ENCODE assay signal across 8 cellular contexts in the genomic region with DNA sequence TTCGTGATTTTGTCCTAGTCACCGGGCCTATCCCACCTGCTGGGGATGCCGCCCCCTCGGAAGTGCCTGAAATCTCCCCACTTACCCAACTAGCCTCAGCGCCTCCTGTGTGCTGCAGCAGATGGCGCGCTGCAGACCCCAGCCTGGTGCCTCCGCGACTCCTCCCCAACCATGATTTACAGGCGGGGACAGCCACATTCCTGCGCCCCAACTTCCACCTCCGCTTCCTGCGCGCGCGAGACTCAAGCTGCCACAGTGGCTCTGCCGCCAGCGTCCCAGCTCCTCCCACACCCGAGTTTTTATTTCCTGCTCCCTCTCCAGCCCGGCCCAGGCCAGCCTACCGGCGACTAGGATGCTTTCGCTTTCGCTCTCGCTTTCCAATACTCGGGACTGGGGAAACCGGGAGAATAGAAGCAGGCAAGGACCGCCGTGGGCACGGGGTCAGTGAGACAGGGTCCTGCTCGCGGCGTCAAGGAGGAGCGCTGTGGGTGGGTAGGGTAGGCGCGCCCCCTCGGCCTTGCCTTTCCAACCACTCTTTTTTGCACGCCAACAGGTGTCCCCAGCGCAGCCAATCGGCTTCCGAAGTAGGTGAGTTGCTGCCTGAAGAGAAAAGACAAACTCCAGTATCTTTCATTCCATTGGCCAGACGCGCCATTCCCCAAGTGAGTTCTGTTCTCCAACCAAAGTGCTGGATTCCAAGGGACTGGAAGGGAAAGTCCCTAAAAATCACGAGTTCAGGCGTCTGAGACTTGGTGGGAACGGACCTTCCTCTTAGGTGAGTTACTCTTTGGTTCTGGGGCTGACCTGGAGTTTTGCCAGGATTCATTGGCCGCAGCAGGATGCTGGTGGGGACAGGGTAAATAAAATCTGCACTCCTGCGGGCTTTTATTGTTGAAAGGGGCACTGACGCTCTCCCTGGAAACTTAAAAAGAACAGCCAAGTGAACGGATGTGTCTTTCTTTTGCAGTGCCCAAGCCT. TPM values are rescaled to one million over a fixed set of nuclear protein-coding genes. Genes with fewer than 3 reads are reported as not detected.
A peak's percentile ranks its signal among the peaks of the same experiment; 100 is the strongest.
DNase-seq lines count a peak whose midpoint lies in the region; ATAC-seq and TF ChIP-seq lines count a peak whose summit lies in the region.

A gene with protein sequence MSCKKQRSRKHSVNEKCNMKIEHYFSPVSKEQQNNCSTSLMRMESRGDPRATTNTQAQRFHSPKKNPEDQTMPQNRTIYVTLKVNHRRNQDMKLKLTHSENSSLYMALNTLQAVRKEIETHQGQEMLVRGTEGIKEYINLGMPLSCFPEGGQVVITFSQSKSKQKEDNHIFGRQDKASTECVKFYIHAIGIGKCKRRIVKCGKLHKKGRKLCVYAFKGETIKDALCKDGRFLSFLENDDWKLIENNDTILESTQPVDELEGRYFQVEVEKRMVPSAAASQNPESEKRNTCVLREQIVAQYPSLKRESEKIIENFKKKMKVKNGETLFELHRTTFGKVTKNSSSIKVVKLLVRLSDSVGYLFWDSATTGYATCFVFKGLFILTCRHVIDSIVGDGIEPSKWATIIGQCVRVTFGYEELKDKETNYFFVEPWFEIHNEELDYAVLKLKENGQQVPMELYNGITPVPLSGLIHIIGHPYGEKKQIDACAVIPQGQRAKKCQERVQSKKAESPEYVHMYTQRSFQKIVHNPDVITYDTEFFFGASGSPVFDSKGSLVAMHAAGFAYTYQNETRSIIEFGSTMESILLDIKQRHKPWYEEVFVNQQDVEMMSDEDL (plus strand): TSS at position 327 of the 978 bp plus-strand sequence. CDS start 6,017 bp downstream, outside the sequence.

- H3K27me3 ChIP-seq in upper lobe of right lung = no peaks in the 10 kb centered on the region

- no peaks in the 10 kb centered on the region for H3K9me3 Mint-ChIP-seq in HFFc6
- H3K9me3 Mint-ChIP-seq in T-helper 1 cell treated with Interleukin-12 subunit alpha and Interleukin-12 subunit beta and Interleukin-4 antibody, amounts not matched to agents 30 μg/mL and 1 μg/mL, for 36 hours = no peaks in the 10 kb centered on the region
- H3K9me3 Mint-ChIP-seq in progenitor cell of endocrine pancreas (ENCODE audit: low read depth) = no peaks in the 10 kb centered on the region

- H3K36me3 Mint-ChIP-seq in HFFc6 (ENCODE audit: low read depth) = peaks cover 14% of the 10 kb centered on the region; the same call in 1 of the 2 replicates
- peaks cover 36% of the 10 kb centered on the region for H3K36me3 Mint-ChIP-seq in T-helper 1 cell treated with Interleukin-12 subunit alpha and Interleukin-12 subunit beta and Interleukin-4 antibody, amounts not matched to agents 30 μg/mL and 1 μg/mL, for 36 hours (ENCODE audit: low read depth)
- H3K36me3 Mint-ChIP-seq in progenitor cell of endocrine pancreas (ENCODE audit: insufficient read depth) = peaks cover 2% of the 10 kb centered on the region

- peak; percentile 53 for TF ChIP-seq CTCF in HFFc6 (IDR thresholded peaks at IDR 0.05)
- peak; percentile 49 for TF ChIP-seq CTCF in progenitor cell of endocrine pancreas (IDR thresholded peaks at IDR 0.05; ENCODE audit: unreplicated experiment)
- TF ChIP-seq CTCF in upper lobe of right lung (IDR thresholded peaks at IDR 0.05) = peak; percentile 30

- peak within 1 kb of the TSS; percentile 97 for H3K4me3 Mint-ChIP-seq in HFFc6
- H3K4me3 Mint-ChIP-seq in T-helper 1 cell treated with Interleukin-12 subunit alpha and Interleukin-12 subunit beta and Interleukin-4 antibody, amounts not matched to agents 30 μg/mL and 1 μg/mL, for 36 hours = peak within 1 kb of the TSS; percentile 97
- peak within 1 kb of the TSS; percentile 88 for H3K4me3 Mint-ChIP-seq in progenitor cell of endocrine pancreas (ENCODE audit: low read depth)

- H3K9me3 ChIP-seq in upper lobe of right lung = no peaks in the 10 kb centered on the region

- H3K4me1 Mint-ChIP-seq in HFFc6 (ENCODE audit: low read depth) = peaks cover 57% of the 10 kb centered on the region
- peaks cover 50% of the 10 kb centered on the region for H3K4me1 Mint-ChIP-seq in T-helper 1 cell treated with Interleukin-12 subunit alpha and Interleukin-12 subunit beta and Interleukin-4 antibody, amounts not matched to agents 30 μg/mL and 1 μg/mL, for 36 hours (ENCODE audit: low read depth)
- peaks cover 40% of the 10 kb centered on the region for H3K4me1 Mint-ChIP-seq in progenitor cell of endocrine pancreas (ENCODE audit: low read depth)

- H3K27me3 Mint-ChIP-seq in HFFc6 (ENCODE audit: insufficient read depth) (no peaks in the 10 kb centered on the region; the same call in 1 of the 2 replicates), progenitor cell of endocrine pancreas (no peaks in the 10 kb centered on the region)
- no peaks in the 10 kb centered on the region for H3K27me3 Mint-ChIP-seq in T-helper 1 cell treated with Interleukin-12 subunit alpha and Interleukin-12 subunit beta and Interleukin-4 antibody, amounts not matched to agents 30 μg/mL and 1 μg/mL, for 36 hours (ENCODE audit: low read depth)

- peaks cover 21% of the 10 kb centered on the region for H3K4me1 ChIP-seq in upper lobe of right lung

- H3K27ac ChIP-seq in upper lobe of right lung = peak within 1 kb of the TSS; percentile 89

- DNase-seq in HFFc6 (peak; percentile 92), NAMALWA (ENCODE audit: low spot score) (peak; percentile 85), amniotic stem cell (lab: John Stamatoyannopoulos, UW) (peak; percentile 78), left ventricle myocardium superior (peak; percentile 91), progenitor cell of endocrine pancreas (ENCODE audit: low spot score, unreplicated experiment) (peak; percentile 67), upper lobe of right lung (peak; percentile 96)

- peak within 1 kb of the TSS; percentile 75 for H3K4me3 ChIP-seq in upper lobe of right lung

- peaks cover 15% of the 10 kb centered on the region for H3K36me3 ChIP-seq in upper lobe of right lung

- TF ChIP-seq POLR2A in GM10847 (IDR thresholded peaks at IDR 0.05; ENCODE audit: extremely low read depth, insufficient read length) = peak; percentile 70

- ATAC-seq in left ventricle myocardium superior (peak; percentile 96), upper lobe of right lung (peak; percentile 95)

- intact Hi-C loops in left ventricle myocardium superior (cut with micrococcal nuclease) = no loop called here
- intact Hi-C loops in upper lobe of right lung (cut with DNase I) = no loop called here

- peak within 1 kb of the TSS; percentile 98 for H3K27ac Mint-ChIP-seq in HFFc6
- peak within 1 kb of the TSS; percentile 96 for H3K27ac Mint-ChIP-seq in T-helper 1 cell treated with Interleukin-12 subunit alpha and Interleukin-12 subunit beta and Interleukin-4 antibody, amounts not matched to agents 30 μg/mL and 1 μg/mL, for 36 hours
- peak within 1 kb of the TSS; percentile 97 for H3K27ac Mint-ChIP-seq in progenitor cell of endocrine pancreas

RNA-seq across cellular contexts. Expression of the gene that starts here (rescaled TPM):
- 10 to 100 TPM; 28.7 to 56.6 (median 46.7) TPM for total RNA-seq in HFFc6 (2021; fragmentation: NEBNext Ultra II Directional; extraction: Animal tissue kit (Norgen Biotek cat#: 25700))
- total RNA-seq in left ventricle myocardium superior (8.4 TPM), progenitor cell of endocrine pancreas (53.2 and 56.9 TPM in 2 replicates), upper lobe of right lung (60.9 TPM)

Comparison
In these comparisons a context has a peak if more than half of its experiments do, and no peak if none do; other contexts are left out.
1. Peak in every context shown above with its lines: DNase-seq, ATAC-seq, H3K4me3 ChIP-seq and H3K27ac ChIP-seq.